ENCODE assay signal across 8 cellular contexts in genomic region chr2:67322361-67323001, GRCh38.
DNase-seq lines count a peak whose midpoint lies in the region; ATAC-seq and TF ChIP-seq lines count a peak whose summit lies in the region.

No MANE protein-coding gene starts in this region.

- WGBS in body of pancreas, 2 donors: 25 to 29% methylated on average over 3 of the region's 3 CpGs

- peaks cover 22% of the 10 kb centered on the region for H3K4me1 ChIP-seq in body of pancreas

- intact Hi-C loops in body of pancreas (cut with DNase I): no loop called here

- H3K9me3 ChIP-seq in body of pancreas: no peaks in the 10 kb centered on the region

- ATAC-seq in body of pancreas (peak; percentile 94), left lobe of liver (peak; percentile 68), GM18870 (IDR thresholded peaks at IDR 0.05; ENCODE audit: unreplicated experiment) (no peak), HG03108 (IDR thresholded peaks at IDR 0.05; ENCODE audit: unreplicated experiment) (no peak)

- TF ChIP-seq CTCF in body of pancreas (IDR thresholded peaks at IDR 0.05): peak; percentile 31 to 78 (median 69)

- DNase-seq in Daoy (ENCODE audit: low read depth) (peak; percentile 50), NCI-H1694 (lab: John Stamatoyannopoulos, UW) (peak; percentile 18), body of pancreas (peak; percentile 63 to 83 (median 78)), left lobe of liver (ENCODE audit: low spot score) (no peak), KG1 (lab: John Stamatoyannopoulos, UW) (no peak), dedifferentiated amniotic fluid mesenchymal stem cell (ENCODE audit: extremely low spot score) (no peak)

- H3K4me3 ChIP-seq in body of pancreas: no peak overlapping the region

- H3K27me3 ChIP-seq in body of pancreas: no peaks in the 10 kb centered on the region

- peak overlapping the region; percentile 27 to 73 (median 57) for H3K27ac ChIP-seq in body of pancreas

- no peaks in the 10 kb centered on the region for H3K36me3 ChIP-seq in body of pancreas (replicated peaks in 1 of 2; ENCODE audit: insufficient read depth in 1 of 2, low read depth in 2 of 2)

- no peak for TF ChIP-seq POLR2A in body of pancreas (IDR thresholded peaks at IDR 0.05)

Comparison
In these comparisons a context has a peak if more than half of its experiments do, and no peak if none do; other contexts are left out.
1. DNase-seq: peak in Daoy (single experiment), NCI-H1694 (single experiment) and body of pancreas (4 of 4); none in left lobe of liver (single experiment), KG1 (single experiment) and dedifferentiated amniotic fluid mesenchymal stem cell (single experiment).
2. ATAC-seq: peak in body of pancreas (single experiment) and left lobe of liver (single experiment); none in GM18870 (single experiment) and HG03108 (single experiment).